In genomic region chr1:64515427-64515826, GRCh38 we compare ENCODE assay signal across 9 cellular contexts. TPM values are rescaled to one million over a fixed set of nuclear protein-coding genes. Genes with fewer than 3 reads are reported as not detected.
DNase-seq lines count a peak whose midpoint lies in the region; ATAC-seq, FAIRE-seq and TF ChIP-seq lines count a peak whose summit lies in the region.
"Had no signal": no experiment of that assay in that cellular context is flagged by ENCODE, and none has a peak within 500 bp of the region (broad histone marks: within the 10 kb centered on the region; RNA-seq: fewer than 3 reads in every experiment).

No MANE protein-coding gene starts in this region.

- no peak for TF ChIP-seq EP300 in sigmoid colon (IDR thresholded peaks at IDR 0.05)

- no peak for FAIRE-seq in D721Med (lab: Jason Lieb, UNC)

- H3K27me3 ChIP-seq in sigmoid colon: no peaks in the 10 kb centered on the region

- no peaks in the 10 kb centered on the region for H3K36me3 ChIP-seq in sigmoid colon

- TF ChIP-seq POLR2A in sigmoid colon (IDR thresholded peaks at IDR 0.05): no peak

- H3K9me3 ChIP-seq in sigmoid colon: no peaks in the 10 kb centered on the region

- H3K27ac ChIP-seq in sigmoid colon: peak overlapping the region in 3 of 4 donors; percentile 71 to 75 (median 75)

- H3K4me3 ChIP-seq in fibroblast of the aortic adventitia (ENCODE audit: low read depth, low read length) (no peak overlapping the region), sigmoid colon (no peak overlapping the region)

- DNase-seq in DMS 273 treated with DMSO at 0.1 percent for 48 hours (lab: John Stamatoyannopoulos, UW) (peak; percentile 70), NCI-H2171 treated with DMSO at 0.1 percent for 48 hours (lab: John Stamatoyannopoulos, UW) (peak; percentile 88), fibroblast of the aortic adventitia (ENCODE audit: low read depth) (peak; percentile 86), sigmoid colon (peak; percentile 85), D721Med (ENCODE audit: insufficient read length, low spot score) (no peak), HPDE6-E6E7 (ENCODE audit: extremely low spot score) (no peak), DMS114 treated with DMSO at 0.1 percent for 48 hours (lab: John Stamatoyannopoulos, UW; ENCODE audit: unreplicated experiment) (no peak)
- DNase-seq: DMS53 had no signal

- peaks cover 0 to 74% (median 63%) of the 10 kb centered on the region in 4 donors for H3K4me1 ChIP-seq in sigmoid colon

- no peak for TF ChIP-seq CTCF in fibroblast of the aortic adventitia (IDR thresholded peaks at IDR 0.05; ENCODE audit: insufficient read depth, low read length)
- no peak for TF ChIP-seq CTCF in sigmoid colon (IDR thresholded peaks at IDR 0.05)
- no peak for TF ChIP-seq CTCF in D721Med (IDR thresholded peaks at IDR 0.05; ENCODE audit: insufficient read depth, missing control alignments)

- intact Hi-C loops in sigmoid colon (cut with DNase I): no loop called here

- 0% methylated on average over 1 of the region's 1 CpG for whole genome bisulfite sequencing in sigmoid colon, 2 donors

- ATAC-seq in HG02973 (IDR thresholded peaks at IDR 0.05; ENCODE audit: unreplicated experiment): no peak

RNA-seq across cellular contexts. Expression of gene CACHD1, which starts 45.5 kb away (rescaled TPM):
- total RNA-seq in fibroblast of the aortic adventitia (ENCODE audit: low replicate concordance) (7.3 and 11.6 TPM in 2 replicates), sigmoid colon (1 to 10 TPM; 3.7 to 7.1 (median 6.6) TPM)
- polyA plus RNA-seq in sigmoid colon: 1 to 10 TPM in 2 of 3 donors, under 1 TPM in 1; 0.23 to 1.3 (median 1.2) TPM

Comparison
In these comparisons a context has a peak if more than half of its experiments do, and no peak if none do; other contexts are left out.
1. DNase-seq: peak in DMS 273 treated with DMSO at 0.1 percent for 48 hours (single experiment), NCI-H2171 treated with DMSO at 0.1 percent for 48 hours (single experiment), fibroblast of the aortic adventitia (single experiment) and sigmoid colon (single experiment); none in D721Med (single experiment), HPDE6-E6E7 (single experiment) and DMS114 treated with DMSO at 0.1 percent for 48 hours (single experiment).